ENCODE assay signal across 13 cellular contexts in the genomic region with DNA sequence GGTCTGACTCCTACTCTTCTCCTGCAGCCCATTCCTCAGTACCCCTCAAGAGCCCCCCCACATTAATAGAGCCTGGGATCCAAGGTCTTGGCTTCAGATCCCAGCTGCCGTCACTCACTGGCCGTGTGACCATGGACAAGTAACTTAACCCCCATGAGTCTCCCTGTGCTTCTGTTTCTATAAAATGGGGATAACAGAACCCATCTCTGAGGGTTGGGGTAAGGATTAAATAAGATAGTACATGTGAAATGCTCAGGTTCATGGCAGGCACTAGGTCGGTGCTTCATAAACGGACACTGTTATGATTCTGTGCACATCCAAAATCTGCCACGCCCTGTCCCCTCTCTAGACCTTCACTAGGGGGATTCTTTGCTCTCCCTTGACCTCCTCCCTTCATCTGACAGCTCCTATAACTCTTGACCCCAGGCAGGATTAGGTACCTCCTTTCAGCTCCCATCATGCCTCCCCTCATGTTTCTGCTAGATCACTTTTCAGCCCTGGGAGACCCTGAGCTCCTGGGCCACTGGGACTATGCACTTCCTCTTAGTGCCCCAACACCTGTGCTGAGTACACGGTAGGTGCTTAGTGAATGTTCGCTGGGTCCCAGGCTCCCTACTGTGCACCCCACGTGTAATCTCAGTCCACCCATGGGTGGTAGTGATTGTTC. TPM values are rescaled to one million over a fixed set of nuclear protein-coding genes. Genes with fewer than 3 reads are reported as not detected.
A peak's percentile ranks its signal among the peaks of the same experiment; 100 is the strongest.
DNase-seq lines count a peak whose midpoint lies in the region; ATAC-seq and TF ChIP-seq lines count a peak whose summit lies in the region.
"Had no signal": no experiment of that assay in that cellular context is flagged by ENCODE, and none has a peak within 500 bp of the region (broad histone marks: within the 10 kb centered on the region; RNA-seq: fewer than 3 reads in every experiment).

No MANE protein-coding gene starts in this region.

- H3K27ac Mint-ChIP-seq in stimulated activated naive CD8-positive, alpha-beta T cell treated with anti-CD3 and anti-CD28 coated beads, Interleukin-15, amount 100 ng/mL, for 72 hours, result no peak overlapping the region

- in situ Hi-C loops in GM13977 (cut with MboI; ENCODE audit: low pct_unique_long_range_greater_than_20kb, low sequenced_read_pairs, unreplicated experiment), result no loop called here

- H3K27me3 ChIP-seq in dorsolateral prefrontal cortex (no peaks in the 10 kb centered on the region), ovary (no peaks in the 10 kb centered on the region), body of pancreas (no peaks in the 10 kb centered on the region)

- peak; percentile 19 for ATAC-seq in stimulated activated naive CD8-positive, alpha-beta T cell treated with anti-CD3 and anti-CD28 coated beads, Interleukin-15, Interleukin-2, amounts not matched to agents 100 U/mL and 50 U/mL, for 24 hours
- no peak for ATAC-seq in stimulated activated naive CD8-positive, alpha-beta T cell treated with anti-CD3 and anti-CD28 coated beads, Interleukin-15, amount 100 ng/mL, for 72 hours
- no peak for ATAC-seq in body of pancreas

- DNase-seq in stimulated activated naive CD8-positive, alpha-beta T cell treated with anti-CD3 and anti-CD28 coated beads, Interleukin-15, Interleukin-2, amounts not matched to agents 100 U/mL and 50 U/mL, for 24 hours, result no peak
- no peak for DNase-seq in stimulated activated naive CD8-positive, alpha-beta T cell treated with anti-CD3 and anti-CD28 coated beads, Interleukin-15, amount 100 ng/mL, for 72 hours
- DNase-seq in dorsolateral prefrontal cortex (no peak), ovary (peak in 1 of 5 donors; percentile 34), NCI-H524 (lab: John Stamatoyannopoulos, UW) (no peak), GM13977 (ENCODE audit: low spot score) (no peak), body of pancreas (no peak), posterior vena cava (ENCODE audit: low spot score) (no peak)
- DNase-seq: activated CD8-positive, alpha-beta memory T cell treated with anti-CD3 and anti-CD28 coated beads, Interleukin-2, amount 50 U/mL, for 4 hours; DMS53; NCI-H2081 treated with DMSO at 0.1 percent for 48 hours; NK-92 treated with Interleukin-12 subunit alpha and Interleukin-12 subunit beta, amount 100 ng/mL, for 24 hours had no signal

- H3K36me3 ChIP-seq in ovary (no peaks in the 10 kb centered on the region), body of pancreas (replicated peaks in 1 of 2; ENCODE audit: insufficient read depth in 1 of 2, low read depth in 2 of 2) (no peaks in the 10 kb centered on the region)

- H3K4me1 ChIP-seq in ovary (ENCODE audit: insufficient read depth), result peaks cover 2% of the 10 kb centered on the region
- peaks cover 21% of the 10 kb centered on the region for H3K4me1 ChIP-seq in body of pancreas

- H3K9me3 ChIP-seq in ovary (no peaks in the 10 kb centered on the region), body of pancreas (no peaks in the 10 kb centered on the region)

- WGBS in ovary, 3 donors, result 38 to 46% (median 44%) methylated on average over 8 of the region's 8 CpGs
- 44 to 49% methylated on average over 8 of the region's 8 CpGs for WGBS in body of pancreas, 2 donors

- TF ChIP-seq CTCF in dorsolateral prefrontal cortex (IDR thresholded peaks at IDR 0.05 in 54 of 56, conservative IDR thresholded peaks at IDR 0.05 in 2 of 56; ENCODE audit: low read depth in 1 of 56, partially characterized antibody in 56 of 56) (no peak), ovary (IDR thresholded peaks at IDR 0.05) (no peak), GM13977 (IDR thresholded peaks at IDR 0.05; ENCODE audit: extremely low read depth, insufficient read depth, missing control alignments) (no peak), body of pancreas (IDR thresholded peaks at IDR 0.05) (no peak)

- TF ChIP-seq POLR2A in ovary (IDR thresholded peaks at IDR 0.05) (no peak), body of pancreas (IDR thresholded peaks at IDR 0.05) (no peak)

- H3K4me1 Mint-ChIP-seq in stimulated activated naive CD8-positive, alpha-beta T cell treated with anti-CD3 and anti-CD28 coated beads, Interleukin-15, amount 100 ng/mL, for 72 hours, result no peaks in the 10 kb centered on the region

- H3K4me3 Mint-ChIP-seq in stimulated activated naive CD8-positive, alpha-beta T cell treated with anti-CD3 and anti-CD28 coated beads, Interleukin-15, amount 100 ng/mL, for 72 hours, result peak overlapping the region in 1 of 2 donors; percentile 15

- no peak for TF ChIP-seq EP300 in ovary (IDR thresholded peaks at IDR 0.05)

- H3K4me3 ChIP-seq in dorsolateral prefrontal cortex (peak overlapping the region in 37 of 59 donors; percentile 3 to 87 (median 75)), ovary (no peak overlapping the region), body of pancreas (no peak overlapping the region)

- H3K27ac ChIP-seq in dorsolateral prefrontal cortex (peak overlapping the region in 47 of 59 donors; percentile 0 to 97 (median 89)), ovary (peak overlapping the region; percentile 79 to 94), body of pancreas (peak overlapping the region in 2 of 4 donors; percentile 23 to 73)
- H3K27ac ChIP-seq: VCaP had no signal

- intact Hi-C loops in dorsolateral prefrontal cortex (cut with DNase I), result loop anchor here (5.0 to 10.0 kb wide), 2 partner anchors 44 to 133 kb away; partner anchors contain the start of genes RAF1 (in 2 of the 2) and RPL32 (in 1 of the 2)
- intact Hi-C loops in ovary (cut with DNase I), result no loop called here
- intact Hi-C loops in body of pancreas (cut with DNase I), result no loop called here
- intact Hi-C loops in posterior vena cava (cut with DNase I), result no loop called here

- H3K9me3 Mint-ChIP-seq in stimulated activated naive CD8-positive, alpha-beta T cell treated with anti-CD3 and anti-CD28 coated beads, Interleukin-15, amount 100 ng/mL, for 72 hours, result no peaks in the 10 kb centered on the region

- H3K27me3 Mint-ChIP-seq in stimulated activated naive CD8-positive, alpha-beta T cell treated with anti-CD3 and anti-CD28 coated beads, Interleukin-15, amount 100 ng/mL, for 72 hours, result peaks cover 9% of the 10 kb centered on the region

RNA-seq across cellular contexts. Expression of gene CAND2, which starts 1.5 kb away (rescaled TPM):
- total RNA-seq in dorsolateral prefrontal cortex (10 to 100 TPM; 12.6 to 41.8 (median 29.3) TPM), ovary (10 to 100 TPM; 11.4 to 25.1 (median 17.6) TPM), body of pancreas (1 to 10 TPM; 3.6 to 6.6 TPM), posterior vena cava (10 to 100 TPM; 13.1 to 16.8 TPM)
- 1 to 10 TPM; 3.5 to 6.3 TPM for polyA plus RNA-seq in ovary

RNA-seq across cellular contexts. Expression of gene TMEM40, which starts 39.0 kb away (rescaled TPM):
- total RNA-seq in dorsolateral prefrontal cortex (1 to 10 TPM in 5 of 120 experiments, under 1 TPM in 2, not detected in 113; 0.42 to 1.8 (median 1.4) TPM), ovary (under 1 TPM in 1 of 7 donors, not detected in 6; 0.80 TPM), body of pancreas (not detected), posterior vena cava (not detected)
- polyA plus RNA-seq in ovary, result under 1 TPM; 0.11 to 0.20 TPM

RNA-seq across cellular contexts. Expression of gene RPL32, which starts 43.3 kb away (rescaled TPM):
- total RNA-seq in dorsolateral prefrontal cortex (100 to 1,000 TPM; 444 to 772 (median 559) TPM), ovary (1,000 to 10,000 TPM; 1,975 to 3,878 (median 2,959) TPM), body of pancreas (1,000 to 10,000 TPM in 1 of 2 donors, 100 to 1,000 TPM in 1; 396 to 1,369 TPM), posterior vena cava (1,000 to 10,000 TPM; 1,198 to 1,383 TPM)
- polyA plus RNA-seq in ovary, result 1,000 to 10,000 TPM; 4,745 to 7,414 TPM

Comparison
In these comparisons a context has a peak if more than half of its experiments do, and no peak if none do; other contexts are left out.
1. H3K4me3 ChIP-seq: peak in dorsolateral prefrontal cortex (37 of 59); none in ovary (single experiment) and body of pancreas (0 of 2).
2. intact Hi-C loops: an anchor here in dorsolateral prefrontal cortex (5.0 to 10.0 kb wide); none called in ovary, body of pancreas and posterior vena cava.